Comparison of ENCODE assay signal across 6 cellular contexts in the genomic region with DNA sequence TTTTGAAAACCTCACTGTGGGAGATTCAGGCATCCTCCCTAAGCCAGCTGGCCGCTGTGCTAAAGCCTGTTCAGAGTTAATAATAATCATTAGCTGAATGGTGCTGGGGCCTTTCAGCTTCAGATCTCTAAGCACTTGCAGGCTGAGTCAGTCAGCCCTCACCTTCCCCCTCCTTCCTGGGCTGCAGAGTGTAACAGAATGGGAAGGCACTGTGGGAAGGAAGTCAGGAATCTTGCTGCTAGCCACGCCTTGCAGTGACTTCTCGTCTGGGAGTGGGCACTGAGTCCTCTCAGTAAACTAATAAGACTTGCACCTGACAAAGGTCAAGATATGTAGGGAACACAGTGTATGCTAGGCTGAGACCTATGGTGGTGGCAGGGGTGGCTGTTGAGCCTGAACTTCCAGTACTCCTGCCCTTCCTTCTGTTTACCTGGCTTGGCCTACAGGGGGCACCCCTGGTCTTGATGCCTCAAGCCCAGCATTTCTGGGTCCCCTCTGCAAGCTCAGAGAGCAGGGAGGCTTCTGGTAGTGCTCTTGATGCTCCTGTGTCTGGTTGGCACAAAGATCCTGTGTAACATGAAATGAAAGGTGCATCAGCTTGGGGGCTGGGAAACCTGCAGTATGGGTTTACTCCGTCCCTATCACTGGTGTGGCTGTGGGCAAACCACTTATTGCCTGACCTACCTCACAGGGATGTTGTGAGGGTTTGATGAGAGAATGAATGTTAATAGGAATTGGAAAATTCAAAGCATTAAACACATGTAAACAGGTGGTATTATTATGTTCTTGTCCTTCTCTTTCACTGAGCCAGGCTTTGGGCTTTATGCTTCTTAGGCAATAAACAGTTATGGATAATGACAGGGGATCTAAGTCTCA. TPM values are rescaled to one million over a fixed set of nuclear protein-coding genes. Genes with fewer than 3 reads are reported as not detected.
A peak's percentile ranks its signal among the peaks of the same experiment; 100 is the strongest.
DNase-seq lines count a peak whose midpoint lies in the region; ATAC-seq, FAIRE-seq and TF ChIP-seq lines count a peak whose summit lies in the region.

No MANE protein-coding gene starts in this region.

- no peaks in the 10 kb centered on the region for H3K27me3 Mint-ChIP-seq in activated CD8-positive, alpha-beta memory T cell treated with anti-CD3 and anti-CD28 coated beads, Interleukin-2, amount 10 ng/mL, durations not matched to agents 7 days and 5 days

- H3K9me3 Mint-ChIP-seq in activated CD8-positive, alpha-beta memory T cell treated with anti-CD3 and anti-CD28 coated beads, Interleukin-2, amount 10 ng/mL, durations not matched to agents 7 days and 5 days (ENCODE audit: low read depth): no peaks in the 10 kb centered on the region

- peak; percentile 48 for TF ChIP-seq RAD21 in Ishikawa (IDR thresholded peaks at IDR 0.05; ENCODE audit: low read depth)

- peak; percentile 25 for ATAC-seq in activated CD8-positive, alpha-beta memory T cell treated with anti-CD3 and anti-CD28 coated beads, Interleukin-2, amount 10 ng/mL, durations not matched to agents 7 days and 5 days

- no peak for TF ChIP-seq EP300 in Ishikawa (IDR thresholded peaks at IDR 0.05; ENCODE audit: borderline replicate concordance)

- H3K4me3 Mint-ChIP-seq in activated CD8-positive, alpha-beta memory T cell treated with anti-CD3 and anti-CD28 coated beads, Interleukin-2, amount 10 ng/mL, durations not matched to agents 7 days and 5 days: no peak overlapping the region

- peak; percentile 37 for DNase-seq in AML-193 (lab: John Stamatoyannopoulos, UW)
- DNase-seq in activated CD8-positive, alpha-beta memory T cell treated with anti-CD3 and anti-CD28 coated beads, Interleukin-2, amount 10 ng/mL, durations not matched to agents 7 days and 5 days: peak; percentile 64
- DNase-seq in iPS-NIHi11 (ENCODE audit: low spot score): peak; percentile 63
- DNase-seq in H54 (ENCODE audit: insufficient read length, low spot score): no peak
- DNase-seq in NCI-H2081 treated with DMSO at 0.1 percent for 48 hours (lab: John Stamatoyannopoulos, UW): no peak

- peak overlapping the region; percentile 57 for H3K27ac Mint-ChIP-seq in activated CD8-positive, alpha-beta memory T cell treated with anti-CD3 and anti-CD28 coated beads, Interleukin-2, amount 10 ng/mL, durations not matched to agents 7 days and 5 days

- CTCF ChIA-PET in activated CD8-positive, alpha-beta memory T cell treated with anti-CD3 and anti-CD28 coated beads, Interleukin-2, amount 10 ng/mL, durations not matched to agents 7 days and 5 days (lab: Charles Lee): interaction anchor here (1.0 to 46.0 kb wide), 4 partner anchors 1 to 121 kb away, joined by 3 to 1550 read pairs (median 776); a partner anchor contains a TSS

- no peak for FAIRE-seq in H54 (lab: Jason Lieb, UNC)

- H3K4me1 Mint-ChIP-seq in activated CD8-positive, alpha-beta memory T cell treated with anti-CD3 and anti-CD28 coated beads, Interleukin-2, amount 10 ng/mL, durations not matched to agents 7 days and 5 days: peaks cover 76% of the 10 kb centered on the region

- H3K36me3 Mint-ChIP-seq in activated CD8-positive, alpha-beta memory T cell treated with anti-CD3 and anti-CD28 coated beads, Interleukin-2, amount 10 ng/mL, durations not matched to agents 7 days and 5 days: peaks cover 21% of the 10 kb centered on the region

- no peak for TF ChIP-seq POLR2A in H54 (IDR thresholded peaks at IDR 0.05; ENCODE audit: low read depth, low read length)

TF ChIP-seq in Ishikawa, 13 proteins besides CTCF, POLR2A, EP300 and RAD21:
- TF ChIP-seq CEBPB (IDR thresholded peaks at IDR 0.05): no peak
- TF ChIP-seq ZBTB7A (IDR thresholded peaks at IDR 0.05; ENCODE audit: low read depth): no peak
- no peak for TF ChIP-seq FOXM1 (IDR thresholded peaks at IDR 0.05; ENCODE audit: borderline replicate concordance, low read depth)
- TF ChIP-seq TCF12 (IDR thresholded peaks at IDR 0.05; ENCODE audit: low read depth): no peak
- TF ChIP-seq, protein P1, sequence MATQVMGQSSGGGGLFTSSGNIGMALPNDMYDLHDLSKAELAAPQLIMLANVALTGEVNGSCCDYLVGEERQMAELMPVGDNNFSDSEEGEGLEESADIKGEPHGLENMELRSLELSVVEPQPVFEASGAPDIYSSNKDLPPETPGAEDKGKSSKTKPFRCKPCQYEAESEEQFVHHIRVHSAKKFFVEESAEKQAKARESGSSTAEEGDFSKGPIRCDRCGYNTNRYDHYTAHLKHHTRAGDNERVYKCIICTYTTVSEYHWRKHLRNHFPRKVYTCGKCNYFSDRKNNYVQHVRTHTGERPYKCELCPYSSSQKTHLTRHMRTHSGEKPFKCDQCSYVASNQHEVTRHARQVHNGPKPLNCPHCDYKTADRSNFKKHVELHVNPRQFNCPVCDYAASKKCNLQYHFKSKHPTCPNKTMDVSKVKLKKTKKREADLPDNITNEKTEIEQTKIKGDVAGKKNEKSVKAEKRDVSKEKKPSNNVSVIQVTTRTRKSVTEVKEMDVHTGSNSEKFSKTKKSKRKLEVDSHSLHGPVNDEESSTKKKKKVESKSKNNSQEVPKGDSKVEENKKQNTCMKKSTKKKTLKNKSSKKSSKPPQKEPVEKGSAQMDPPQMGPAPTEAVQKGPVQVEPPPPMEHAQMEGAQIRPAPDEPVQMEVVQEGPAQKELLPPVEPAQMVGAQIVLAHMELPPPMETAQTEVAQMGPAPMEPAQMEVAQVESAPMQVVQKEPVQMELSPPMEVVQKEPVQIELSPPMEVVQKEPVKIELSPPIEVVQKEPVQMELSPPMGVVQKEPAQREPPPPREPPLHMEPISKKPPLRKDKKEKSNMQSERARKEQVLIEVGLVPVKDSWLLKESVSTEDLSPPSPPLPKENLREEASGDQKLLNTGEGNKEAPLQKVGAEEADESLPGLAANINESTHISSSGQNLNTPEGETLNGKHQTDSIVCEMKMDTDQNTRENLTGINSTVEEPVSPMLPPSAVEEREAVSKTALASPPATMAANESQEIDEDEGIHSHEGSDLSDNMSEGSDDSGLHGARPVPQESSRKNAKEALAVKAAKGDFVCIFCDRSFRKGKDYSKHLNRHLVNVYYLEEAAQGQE (IDR thresholded peaks at IDR 0.05; ENCODE audit: low read depth): no peak
- TF ChIP-seq EGR1 (IDR thresholded peaks at IDR 0.05): no peak
- TF ChIP-seq TEAD4 (IDR thresholded peaks at IDR 0.05): no peak
- no peak for TF ChIP-seq YY1 (IDR thresholded peaks at IDR 0.05; ENCODE audit: low read depth)
- TF ChIP-seq, protein P2, sequence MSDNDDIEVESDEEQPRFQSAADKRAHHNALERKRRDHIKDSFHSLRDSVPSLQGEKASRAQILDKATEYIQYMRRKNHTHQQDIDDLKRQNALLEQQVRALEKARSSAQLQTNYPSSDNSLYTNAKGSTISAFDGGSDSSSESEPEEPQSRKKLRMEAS (IDR thresholded peaks at IDR 0.05): no peak
- no peak for TF ChIP-seq TAF1 (IDR thresholded peaks at IDR 0.05; ENCODE audit: low read depth)
- TF ChIP-seq NFIC (IDR thresholded peaks at IDR 0.05): no peak
- TF ChIP-seq, protein P3, sequence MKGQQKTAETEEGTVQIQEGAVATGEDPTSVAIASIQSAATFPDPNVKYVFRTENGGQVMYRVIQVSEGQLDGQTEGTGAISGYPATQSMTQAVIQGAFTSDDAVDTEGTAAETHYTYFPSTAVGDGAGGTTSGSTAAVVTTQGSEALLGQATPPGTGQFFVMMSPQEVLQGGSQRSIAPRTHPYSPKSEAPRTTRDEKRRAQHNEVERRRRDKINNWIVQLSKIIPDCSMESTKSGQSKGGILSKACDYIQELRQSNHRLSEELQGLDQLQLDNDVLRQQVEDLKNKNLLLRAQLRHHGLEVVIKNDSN (IDR thresholded peaks at IDR 0.05): no peak
- TF ChIP-seq CREB1 (IDR thresholded peaks at IDR 0.05; ENCODE audit: low read depth): no peak

RNA-seq across cellular contexts. Expression of a gene that starts 6.0 kb away (rescaled TPM):
- total RNA-seq in activated CD8-positive, alpha-beta memory T cell treated with anti-CD3 and anti-CD28 coated beads, Interleukin-2, amount 10 ng/mL, durations not matched to agents 7 days and 5 days: 10 to 100 TPM; 11.0 to 15.0 TPM

RNA-seq across cellular contexts. Expression of a gene that starts 9.6 kb away (rescaled TPM):
- under 1 TPM; 0.20 to 0.26 TPM for total RNA-seq in activated CD8-positive, alpha-beta memory T cell treated with anti-CD3 and anti-CD28 coated beads, Interleukin-2, amount 10 ng/mL, durations not matched to agents 7 days and 5 days

RNA-seq across cellular contexts. Expression of a gene that starts 16.2 kb away (rescaled TPM):
- total RNA-seq in activated CD8-positive, alpha-beta memory T cell treated with anti-CD3 and anti-CD28 coated beads, Interleukin-2, amount 10 ng/mL, durations not matched to agents 7 days and 5 days: 10 to 100 TPM; 10.4 to 11.1 TPM

RNA-seq across cellular contexts. Expression of a gene that starts 33.6 kb away (rescaled TPM):
- not detected for total RNA-seq in activated CD8-positive, alpha-beta memory T cell treated with anti-CD3 and anti-CD28 coated beads, Interleukin-2, amount 10 ng/mL, durations not matched to agents 7 days and 5 days

RNA-seq across cellular contexts. Expression of a gene that starts 39.8 kb away (rescaled TPM):
- total RNA-seq in activated CD8-positive, alpha-beta memory T cell treated with anti-CD3 and anti-CD28 coated beads, Interleukin-2, amount 10 ng/mL, durations not matched to agents 7 days and 5 days: under 1 TPM in 1 of 2 experiments, not detected in 1; 0.16 TPM

Comparison
In these comparisons a context has a peak if more than half of its experiments do, and no peak if none do; other contexts are left out.
1. DNase-seq: peak in AML-193 (2 of 2), activated CD8-positive, alpha-beta memory T cell treated with anti-CD3 and anti-CD28 coated beads, Interleukin-2, amount 10 ng/mL, durations not matched to agents 7 days and 5 days (single experiment) and iPS-NIHi11 (single experiment); none in H54 (single experiment) and NCI-H2081 treated with DMSO at 0.1 percent for 48 hours (single experiment).